Comparison of ENCODE assay signal across 28 cellular contexts in genomic region chr3:130967281-130967680, GRCh38.
"Had no signal": no experiment of that assay in that cellular context is flagged by ENCODE, and none has a peak within 500 bp of the region (broad histone marks: within the 10 kb centered on the region; RNA-seq: fewer than 3 reads in every experiment).

No MANE protein-coding gene starts in this region.

- H3K27me3 ChIP-seq: esophagus squamous epithelium, heart right ventricle, left lung, neural progenitor cell, tibial nerve, upper lobe of left lung had no signal

- H3K4me1 ChIP-seq: esophagus squamous epithelium, heart right ventricle, left lung, psoas muscle, tibial nerve, upper lobe of left lung had no signal

- H3K27ac ChIP-seq: coronary artery, esophagus squamous epithelium, heart right ventricle, left lung, neural progenitor cell, psoas muscle, skin epidermis, thoracic aorta, tibial nerve, upper lobe of left lung had no signal

- H3K36me3 ChIP-seq: neural progenitor cell had no signal

- ATAC-seq: effector memory CD8-positive, alpha-beta T cell; heart right ventricle; left cardiac atrium; left lung; naive thymus-derived CD4-positive, alpha-beta T cell; psoas muscle; right cardiac atrium; stimulated activated naive B cell treated with anti-CD40 and anti-IgM and Interleukin-4, amounts not matched to agents 10 μg/mL and 1 μg/mL and 100 μg/mL, for 72 hours had no signal

- H2AFZ ChIP-seq: neural progenitor cell had no signal

- H3K4me2 ChIP-seq: neural progenitor cell had no signal

- H3K9ac ChIP-seq: neural progenitor cell had no signal

- H3K9me3 ChIP-seq: esophagus squamous epithelium, heart right ventricle, left lung, psoas muscle, thoracic aorta, tibial nerve, upper lobe of left lung had no signal

- DNase-seq: dermis blood vessel endothelial cell; effector memory CD8-positive, alpha-beta T cell; erythroblast; esophagus squamous epithelium; foreskin melanocyte; glutamatergic neuron; heart right ventricle; hippocampal formation; left cardiac atrium; left lung; mammary epithelial cell; mesendoderm; midbrain; naive thymus-derived CD4-positive, alpha-beta T cell; posterior cingulate gyrus; psoas muscle; right cardiac atrium; stimulated activated CD4-positive, alpha-beta T cell treated with anti-CD3 and anti-CD28 coated beads, Interleukin-15, amount 100 ng/mL, for 24 hours; stimulated activated CD4-positive, alpha-beta T cell treated with anti-CD3 and anti-CD28 coated beads, Interleukin-2, amount 100 ng/mL, for 48 hours; stimulated activated naive B cell treated with anti-CD40 and anti-IgM and Interleukin-4, amounts not matched to agents 10 μg/mL and 1 μg/mL and 100 μg/mL, for 72 hours; upper lobe of left lung had no signal

- H3K4me3 ChIP-seq: coronary artery, esophagus squamous epithelium, heart right ventricle, left lung, neural progenitor cell, psoas muscle, skin epidermis, thoracic aorta, tibial nerve, upper lobe of left lung had no signal

- FAIRE-seq: endometrium, urothelium cell line had no signal
